29 cellular contexts compared by ENCODE assay signal in the genomic region with DNA sequence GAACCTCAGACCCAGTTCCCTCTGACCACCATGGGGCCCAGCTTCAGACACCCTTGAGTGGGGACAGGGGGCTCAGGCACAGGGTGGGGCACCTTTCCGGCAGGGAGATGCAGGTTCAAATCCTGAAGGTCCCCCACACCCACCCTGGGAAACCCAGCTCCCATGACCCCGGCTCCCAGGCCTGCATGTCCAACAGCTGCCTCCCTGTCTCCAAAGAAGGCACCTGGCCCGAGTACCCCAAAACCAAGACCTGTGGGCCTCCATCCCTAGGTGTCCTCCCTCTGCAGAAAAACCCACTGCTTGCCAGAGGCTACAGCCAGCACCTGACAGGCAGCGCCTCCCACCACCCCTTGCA. TPM values are rescaled to one million over a fixed set of nuclear protein-coding genes. Genes with fewer than 3 reads are reported as not detected.
DNase-seq lines count a peak whose midpoint lies in the region; ATAC-seq and TF ChIP-seq lines count a peak whose summit lies in the region.
"Had no signal": no experiment of that assay in that cellular context is flagged by ENCODE, and none has a peak within 500 bp of the region (broad histone marks: within the 10 kb centered on the region; RNA-seq: fewer than 3 reads in every experiment).

No MANE protein-coding gene starts in this region.

- peaks cover 4% of the 10 kb centered on the region for H3K36me3 Mint-ChIP-seq in activated B cell treated with CpG ODN at 0.5 μM for 24 hours (ENCODE audit: low read depth)
- H3K36me3 Mint-ChIP-seq: CD4-positive, CD25-positive, alpha-beta regulatory T cell; immature natural killer cell had no signal

- no peaks in the 10 kb centered on the region for H3K9me3 Mint-ChIP-seq in activated B cell treated with CpG ODN at 0.5 μM for 24 hours
- H3K9me3 Mint-ChIP-seq: activated T-helper 2 cell treated with anti-CD3 and anti-CD28 coated beads, Interferon-gamma antibody, Interleukin-2, Interleukin-4, amounts not matched to agents 10 μg/mL and 5 μg/mL and 100 μg/mL, durations not matched to agents 14 hours and 24 hours and 36 hours; effector memory CD8-positive, alpha-beta T cell; H9; immature natural killer cell; T-helper 2 cell treated with Interferon-gamma antibody and Interleukin-4, amounts not matched to agents 5 μg/mL and 100 μg/mL, for 36 hours had no signal

- H3K36me3 ChIP-seq in left ventricle myocardium inferior: no peaks in the 10 kb centered on the region
- H3K36me3 ChIP-seq in lower lobe of right lung: no peaks in the 10 kb centered on the region
- H3K36me3 ChIP-seq: breast epithelium, prostate gland, upper lobe of left lung had no signal

- peaks cover 63% of the 10 kb centered on the region for H3K4me1 Mint-ChIP-seq in activated B cell treated with CpG ODN at 0.5 μM for 24 hours

- H3K27ac ChIP-seq in left ventricle myocardium inferior (replicated peaks) (no peak overlapping the region), lower lobe of right lung (no peak overlapping the region), temporal lobe (ENCODE audit: low read depth, low read length) (peak overlapping the region; percentile 54)
- H3K27ac ChIP-seq: breast epithelium, coronary artery, prostate gland, upper lobe of left lung had no signal

- intact Hi-C loops in Right ventricle myocardium superior (cut with DNase I): no loop called here
- intact Hi-C loops in left ventricle myocardium inferior (cut with micrococcal nuclease): no loop called here
- intact Hi-C loops in activated B cell treated with CpG ODN at 0.5 μM for 24 hours (cut with micrococcal nuclease): loop anchor here (10.0 kb wide), 1 partner anchor 111 kb away; the partner anchor contains the start of gene BRD3
- intact Hi-C loops in lower lobe of right lung (cut with DNase I): no loop called here

- POLR2A ChIA-PET in activated B cell treated with CpG ODN at 0.5 μM for 24 hours (lab: Charles Lee): interaction anchor here (0.5 to 4.3 kb wide), 2 partner anchors 7 to 13 kb away, joined by 4 to 97 read pairs; no protein-coding TSS in a partner anchor

- TF ChIP-seq CTCF in left ventricle myocardium inferior (IDR thresholded peaks at IDR 0.05; ENCODE audit: borderline replicate concordance): no peak
- TF ChIP-seq CTCF in activated B cell treated with CpG ODN at 0.5 μM for 24 hours (IDR thresholded peaks at IDR 0.05): no peak
- TF ChIP-seq CTCF in lower lobe of right lung (IDR thresholded peaks at IDR 0.05): no peak

- CTCF ChIA-PET in activated B cell treated with CpG ODN at 0.5 μM for 24 hours (lab: Charles Lee): interaction anchor here (1.1 kb wide), 1 partner anchor 38 kb away, joined by 3 read pairs; no protein-coding TSS in a partner anchor

- peak overlapping the region; percentile 89 for H3K27ac Mint-ChIP-seq in activated B cell treated with CpG ODN at 0.5 μM for 24 hours
- H3K27ac Mint-ChIP-seq: activated T-helper 2 cell treated with anti-CD3 and anti-CD28 coated beads, Interferon-gamma antibody, Interleukin-2, Interleukin-4, amounts not matched to agents 10 μg/mL and 5 μg/mL and 100 μg/mL, durations not matched to agents 14 hours and 24 hours and 36 hours; T-helper 2 cell treated with Interferon-gamma antibody and Interleukin-4, amounts not matched to agents 5 μg/mL and 100 μg/mL, for 36 hours had no signal

- DNase-seq in Right ventricle myocardium superior (peak; percentile 10), left ventricle myocardium inferior (no peak), activated B cell treated with CpG ODN at 0.5 μM for 24 hours (no peak), lower lobe of right lung (peak; percentile 35), ecto neural progenitor cell (ENCODE audit: low spot score) (no peak)
- DNase-seq: 8988T; activated CD4-positive, alpha-beta T cell treated with anti-CD3 and anti-CD28 coated beads for 4 hours; activated CD8-positive, alpha-beta T cell treated with anti-CD3 and anti-CD28 coated beads, Interleukin-2, amount 10 ng/mL, durations not matched to agents 7 days and 5 days; activated naive CD4-positive, alpha-beta T cell treated with anti-CD3 and anti-CD28 coated beads, Interleukin-2, amount 50 U/mL, for 16 hours; CD4-positive, CD25-positive, alpha-beta regulatory T cell; DND-41; effector memory CD8-positive, alpha-beta T cell; H9; immature natural killer cell; MM.1S; NCI-H2029 treated with DMSO at 0.1 percent for 48 hours; NCI-H526 treated with DMSO at 0.1 percent for 48 hours; SHP77 treated with DMSO at 0.1 percent for 48 hours; stimulated activated CD4-positive, alpha-beta T cell treated with anti-CD3 and anti-CD28 coated beads, Interleukin-4, amount 100 ng/mL, for 24 hours; substantia nigra had no signal

- H3K4me3 Mint-ChIP-seq in activated B cell treated with CpG ODN at 0.5 μM for 24 hours: peak overlapping the region; percentile 78
- H3K4me3 Mint-ChIP-seq: activated CD8-positive, alpha-beta T cell treated with anti-CD3 and anti-CD28 coated beads, Interleukin-2, amount 10 ng/mL, durations not matched to agents 7 days and 5 days; H9; T-helper 2 cell treated with Interferon-gamma antibody and Interleukin-4, amounts not matched to agents 5 μg/mL and 100 μg/mL, for 36 hours had no signal

- H3K4me3 ChIP-seq in left ventricle myocardium inferior: no peak overlapping the region
- no peak overlapping the region for H3K4me3 ChIP-seq in lower lobe of right lung
- H3K4me3 ChIP-seq: breast epithelium, coronary artery, prostate gland, upper lobe of left lung had no signal

- ATAC-seq in Right ventricle myocardium superior (ENCODE audit: poor library complexity): no peak
- ATAC-seq in activated B cell treated with CpG ODN at 0.5 μM for 24 hours (ENCODE audit: low read depth): no peak
- ATAC-seq in lower lobe of right lung: no peak
- ATAC-seq in HG02798 (IDR thresholded peaks at IDR 0.05; ENCODE audit: poor library complexity, unreplicated experiment): no peak
- ATAC-seq in GM21515 (IDR thresholded peaks at IDR 0.05; ENCODE audit: unreplicated experiment): no peak
- ATAC-seq: activated CD8-positive, alpha-beta T cell treated with anti-CD3 and anti-CD28 coated beads, Interleukin-2, amount 10 ng/mL, durations not matched to agents 7 days and 5 days; effector memory CD8-positive, alpha-beta T cell had no signal

- H3K4me1 ChIP-seq in left ventricle myocardium inferior (peaks cover 33% of the 10 kb centered on the region), lower lobe of right lung (peaks cover 49% of the 10 kb centered on the region)
- H3K4me1 ChIP-seq: prostate gland had no signal

- no peaks in the 10 kb centered on the region for H3K9me3 ChIP-seq in left ventricle myocardium inferior (replicated peaks)
- no peaks in the 10 kb centered on the region for H3K9me3 ChIP-seq in lower lobe of right lung
- H3K9me3 ChIP-seq: breast epithelium, prostate gland, upper lobe of left lung had no signal

- no peaks in the 10 kb centered on the region for H3K27me3 Mint-ChIP-seq in activated B cell treated with CpG ODN at 0.5 μM for 24 hours
- H3K27me3 Mint-ChIP-seq: CD4-positive, CD25-positive, alpha-beta regulatory T cell; effector memory CD8-positive, alpha-beta T cell had no signal

- H3K27me3 ChIP-seq in left ventricle myocardium inferior (ENCODE audit: low read depth) (no peaks in the 10 kb centered on the region), lower lobe of right lung (ENCODE audit: low read depth) (no peaks in the 10 kb centered on the region)
- H3K27me3 ChIP-seq: breast epithelium, upper lobe of left lung had no signal

RNA-seq across cellular contexts. Expression of gene VAV2, which starts 38.5 kb away (rescaled TPM):
- total RNA-seq in Right ventricle myocardium superior (4.9 TPM), left ventricle myocardium inferior (4.1 TPM), activated B cell treated with CpG ODN at 0.5 μM for 24 hours (92.9 and 99.6 TPM in 2 replicates), lower lobe of right lung (26.9 TPM), temporal lobe (39.1 TPM)

Comparison
In these comparisons a context has a peak if more than half of its experiments do, and no peak if none do; other contexts are left out.
1. DNase-seq: peak in Right ventricle myocardium superior (single experiment) and lower lobe of right lung (single experiment); none in left ventricle myocardium inferior (single experiment), activated B cell treated with CpG ODN at 0.5 μM for 24 hours (single experiment) and ecto neural progenitor cell (single experiment).